Comparison of ENCODE assay signal across 8 cellular contexts in the genomic region with DNA sequence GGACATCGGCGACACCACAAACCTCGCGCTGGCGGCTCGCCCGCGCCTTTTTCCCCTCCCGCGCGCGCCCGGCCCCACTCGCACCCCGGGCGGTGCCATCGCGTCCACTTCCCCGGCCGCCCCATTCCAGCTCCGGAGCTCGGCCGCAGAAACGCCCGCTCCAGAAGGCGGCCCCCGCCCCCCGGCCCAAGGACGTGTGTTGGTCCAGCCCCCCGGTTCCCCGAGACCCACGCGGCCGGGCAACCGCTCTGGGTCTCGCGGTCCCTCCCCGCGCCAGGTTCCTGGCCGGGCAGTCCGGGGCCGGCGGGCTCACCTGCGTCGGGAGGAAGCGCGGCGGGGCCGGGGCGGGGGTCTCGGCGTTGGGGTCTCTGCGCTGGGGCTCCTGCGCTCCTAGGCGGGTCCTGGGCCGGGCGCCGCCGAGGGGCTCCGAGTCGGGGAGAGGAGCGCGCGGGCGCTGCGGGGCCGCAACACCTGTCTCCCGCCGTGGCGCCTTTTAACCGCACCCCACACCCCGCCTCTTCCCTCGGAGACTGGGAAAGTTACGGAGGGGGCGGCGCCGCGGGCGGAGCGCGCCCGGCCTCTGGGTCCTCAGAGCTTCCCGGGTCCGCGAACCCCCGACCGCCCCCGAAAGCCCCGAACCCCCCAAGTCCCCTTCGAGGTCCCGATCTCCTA.
A peak's percentile ranks its signal among the peaks of the same experiment; 100 is the strongest.
DNase-seq lines count a peak whose midpoint lies in the region; ATAC-seq lines count a peak whose summit lies in the region.

TSS of gene GJB2 (minus strand) at position 469 of the 672 bp plus-strand sequence. CDS start 3,357 bp downstream, outside the sequence.

- DNase-seq in NCI-H1417 (lab: John Stamatoyannopoulos, UW) (peak in 2 of 3 experiments; percentile 4 to 13), NCI-H1417 treated with DMSO at 0.1 percent for 48 hours (lab: John Stamatoyannopoulos, UW) (no peak), iPS-NIHi11 (ENCODE audit: low spot score) (peak; percentile 53), NCI-H524 treated with DMSO at 0.1 percent for 48 hours (lab: John Stamatoyannopoulos, UW) (no peak)
- peak; percentile 24 for DNase-seq in activated naive CD4-positive, alpha-beta T cell treated with anti-CD3 and anti-CD28 coated beads, Interleukin-2, amount 50 U/mL, for 16 hours
- DNase-seq in stimulated activated naive CD8-positive, alpha-beta T cell treated with anti-CD3 and anti-CD28 coated beads, Interleukin-15, Interleukin-2, amounts not matched to agents 100 U/mL and 50 U/mL, for 24 hours: peak; percentile 22

- no peak for ATAC-seq in stimulated activated naive CD8-positive, alpha-beta T cell treated with anti-CD3 and anti-CD28 coated beads, Interleukin-15, Interleukin-2, amounts not matched to agents 100 U/mL and 50 U/mL, for 24 hours
- ATAC-seq in HG02840 (IDR thresholded peaks at IDR 0.05; ENCODE audit: low FRiP score, unreplicated experiment) (no peak), GM21447 (IDR thresholded peaks at IDR 0.05; ENCODE audit: unreplicated experiment) (no peak)

Comparison
In these comparisons a context has a peak if more than half of its experiments do, and no peak if none do; other contexts are left out.
1. DNase-seq: peak in NCI-H1417 (2 of 3), activated naive CD4-positive, alpha-beta T cell treated with anti-CD3 and anti-CD28 coated beads, Interleukin-2, amount 50 U/mL, for 16 hours (single experiment), iPS-NIHi11 (single experiment) and stimulated activated naive CD8-positive, alpha-beta T cell treated with anti-CD3 and anti-CD28 coated beads, Interleukin-15, Interleukin-2, amounts not matched to agents 100 U/mL and 50 U/mL, for 24 hours (single experiment); none in NCI-H1417 treated with DMSO at 0.1 percent for 48 hours (single experiment) and NCI-H524 treated with DMSO at 0.1 percent for 48 hours (single experiment).